Comparison of ENCODE assay signal across 20 cellular contexts in genomic region chr1:81894867-81895266, GRCh38.
DNase-seq lines count a peak whose midpoint lies in the region; TF ChIP-seq lines count a peak whose summit lies in the region.
"Had no signal": no experiment of that assay in that cellular context is flagged by ENCODE, and none has a peak within 500 bp of the region (broad histone marks: within the 10 kb centered on the region; RNA-seq: fewer than 3 reads in every experiment).

No MANE protein-coding gene starts in this region.

- no peaks in the 10 kb centered on the region for H3K36me3 Mint-ChIP-seq in MCF 10A (ENCODE audit: insufficient read depth, unreplicated experiment)
- H3K36me3 Mint-ChIP-seq: activated naive CD4-positive, alpha-beta T cell treated with anti-CD3 and anti-CD28 coated beads, Interleukin-2, amount 10 ng/mL, durations not matched to agents 7 days and 5 days; CD4-positive, alpha-beta memory T cell; WTC11 had no signal

- H3K4me3 ChIP-seq in breast epithelium (no peak overlapping the region), MM.1S (ENCODE audit: low read length) (no peak overlapping the region), ectodermal cell (ENCODE audit: insufficient read depth, low read depth, low read length) (no peak overlapping the region), colonic mucosa (no peak overlapping the region)
- H3K4me3 ChIP-seq: upper lobe of left lung had no signal

- no peaks in the 10 kb centered on the region for H3K9me2 ChIP-seq in MM.1S (replicated peaks; ENCODE audit: insufficient read depth, low read length)

- intact Hi-C loops in MCF 10A (cut with micrococcal nuclease) (no loop called here), breast epithelium (cut with DNase I; ENCODE audit: low total_unique reads) (no loop called here), colonic mucosa (cut with DNase I) (no loop called here)

- TF ChIP-seq POLR2A in breast epithelium (IDR thresholded peaks at IDR 0.05) = no peak

- peak; percentile 19 for DNase-seq in MCF 10A (ENCODE audit: unreplicated experiment)
- no peak for DNase-seq in breast epithelium (ENCODE audit: low spot score in 2 of 2)
- peak; percentile 87 for DNase-seq in MM.1S
- no peak for DNase-seq in colonic mucosa
- DNase-seq in NCI-H146 treated with DMSO at 0.1 percent for 48 hours (lab: John Stamatoyannopoulos, UW; ENCODE audit: unreplicated experiment) = no peak
- DNase-seq in substantia nigra (lab: John Stamatoyannopoulos, UW) = no peak
- no peak for DNase-seq in iPS-NIHi7 (ENCODE audit: extremely low spot score)
- DNase-seq: activated naive CD4-positive, alpha-beta T cell treated with anti-CD3 and anti-CD28 coated beads, Interleukin-2, amount 10 ng/mL, durations not matched to agents 7 days and 5 days; anterior cingulate cortex; caudate nucleus; CD4-positive, alpha-beta memory T cell; Karpas-422; NCI-H187; NCI-H69; Right ventricle myocardium superior; upper lobe of left lung had no signal

- H3K9me3 ChIP-seq in breast epithelium (no peaks in the 10 kb centered on the region), MM.1S (replicated peaks; ENCODE audit: insufficient read depth, low read length) (no peaks in the 10 kb centered on the region), ectodermal cell (ENCODE audit: control insufficient read depth, low read length) (no peaks in the 10 kb centered on the region), colonic mucosa (no peaks in the 10 kb centered on the region)
- H3K9me3 ChIP-seq: upper lobe of left lung had no signal

- H3K27me3 ChIP-seq in breast epithelium = no peaks in the 10 kb centered on the region
- H3K27me3 ChIP-seq in MM.1S (replicated peaks; ENCODE audit: insufficient read depth, low read length) = 0 out of 2 replicates have a peak, but pooled peaks cover 4% of the 10 kb centered on the region
- H3K27me3 ChIP-seq in ectodermal cell (ENCODE audit: control insufficient read depth, insufficient read depth, low read length, poor library complexity, severe bottlenecking) = no peaks in the 10 kb centered on the region
- H3K27me3 ChIP-seq in colonic mucosa = no peaks in the 10 kb centered on the region
- H3K27me3 ChIP-seq: upper lobe of left lung had no signal

- H3K9ac ChIP-seq in MM.1S (ENCODE audit: low read length) (no peak overlapping the region), colonic mucosa (ENCODE audit: low read depth in 2 of 2, low read length in 2 of 2) (no peak overlapping the region)

- no peak overlapping the region for H3K4me2 ChIP-seq in MM.1S (ENCODE audit: low read depth, low read length)

- H4K20me1 ChIP-seq in MM.1S (ENCODE audit: insufficient read depth, low read length) = no peaks in the 10 kb centered on the region

- POLR2A ChIA-PET in MCF 10A (lab: Yijun Ruan, JAX) = no interaction called here

- H3K36me3 ChIP-seq in breast epithelium = no peaks in the 10 kb centered on the region
- no peaks in the 10 kb centered on the region for H3K36me3 ChIP-seq in MM.1S (replicated peaks; ENCODE audit: insufficient read depth, low read length)
- H3K36me3 ChIP-seq in ectodermal cell (ENCODE audit: control insufficient read depth, insufficient read depth, low read length) = peaks cover 4% of the 10 kb centered on the region
- no peaks in the 10 kb centered on the region for H3K36me3 ChIP-seq in colonic mucosa
- H3K36me3 ChIP-seq: upper lobe of left lung had no signal

- no peak overlapping the region for H3K27ac ChIP-seq in breast epithelium
- no peak overlapping the region for H3K27ac ChIP-seq in MM.1S (ENCODE audit: low read length)
- H3K27ac ChIP-seq in ectodermal cell (ENCODE audit: insufficient read depth, low read depth, low read length, poor library complexity, severe bottlenecking) = peak overlapping the region; percentile 20
- H3K27ac ChIP-seq in colonic mucosa = no peak overlapping the region
- no peak overlapping the region for H3K27ac ChIP-seq in substantia nigra (ENCODE audit: low read depth, low read length, poor library complexity, severe bottlenecking)
- H3K27ac ChIP-seq: upper lobe of left lung had no signal

- no peak for TF ChIP-seq CTCF in MCF 10A (IDR thresholded peaks at IDR 0.05; ENCODE audit: unreplicated experiment)
- TF ChIP-seq CTCF in breast epithelium (IDR thresholded peaks at IDR 0.05) = no peak
- no peak for TF ChIP-seq CTCF in MM.1S (IDR thresholded peaks at IDR 0.05; ENCODE audit: low read length)
- TF ChIP-seq CTCF in colonic mucosa (IDR thresholded peaks at IDR 0.05) = no peak

- H3K4me3 Mint-ChIP-seq in MCF 10A (ENCODE audit: unreplicated experiment) = no peak overlapping the region
- H3K4me3 Mint-ChIP-seq: activated naive CD4-positive, alpha-beta T cell treated with anti-CD3 and anti-CD28 coated beads, Interleukin-2, amount 10 ng/mL, durations not matched to agents 7 days and 5 days; activated T-helper 1 cell treated with anti-CD3 and anti-CD28 coated beads, Interleukin-12 subunit alpha, Interleukin-12 subunit beta, Interleukin-2, Interleukin-4 antibody, amounts not matched to agents 30 ng/mL and 10 ng/mL and 1 ng/mL, durations not matched to agents 14 hours and 24 hours and 36 hours; CD4-positive, alpha-beta memory T cell; T-helper 2 cell treated with Interferon-gamma antibody and Interleukin-4, amounts not matched to agents 5 μg/mL and 100 μg/mL, for 36 hours; WTC11 had no signal

- H2AFZ ChIP-seq in MM.1S (ENCODE audit: low read length) = no peak overlapping the region

- no peaks in the 10 kb centered on the region for H3K79me2 ChIP-seq in MM.1S (ENCODE audit: low read length)

- no peaks in the 10 kb centered on the region for H3K4me1 Mint-ChIP-seq in MCF 10A (ENCODE audit: insufficient read depth, unreplicated experiment)
- H3K4me1 Mint-ChIP-seq: activated naive CD4-positive, alpha-beta T cell treated with anti-CD3 and anti-CD28 coated beads, Interleukin-2, amount 10 ng/mL, durations not matched to agents 7 days and 5 days; CD4-positive, alpha-beta memory T cell had no signal

- 96 to 98% methylated on average over 2 of the region's 2 CpGs for WGBS in ectodermal cell, 2 experiments

- H3K27ac Mint-ChIP-seq in MCF 10A (ENCODE audit: low read depth, unreplicated experiment) = no peak overlapping the region
- H3K27ac Mint-ChIP-seq: activated naive CD4-positive, alpha-beta T cell treated with anti-CD3 and anti-CD28 coated beads, Interleukin-2, amount 10 ng/mL, durations not matched to agents 7 days and 5 days; activated T-helper 1 cell treated with anti-CD3 and anti-CD28 coated beads, Interleukin-12 subunit alpha, Interleukin-12 subunit beta, Interleukin-2, Interleukin-4 antibody, amounts not matched to agents 30 ng/mL and 10 ng/mL and 1 ng/mL, durations not matched to agents 14 hours and 24 hours and 36 hours; CD4-positive, alpha-beta memory T cell; T-helper 2 cell treated with Interferon-gamma antibody and Interleukin-4, amounts not matched to agents 5 μg/mL and 100 μg/mL, for 36 hours had no signal

- H3K9me3 Mint-ChIP-seq in MCF 10A (ENCODE audit: unreplicated experiment) = no peaks in the 10 kb centered on the region
- H3K9me3 Mint-ChIP-seq: activated T-helper 1 cell treated with anti-CD3 and anti-CD28 coated beads, Interleukin-12 subunit alpha, Interleukin-12 subunit beta, Interleukin-2, Interleukin-4 antibody, amounts not matched to agents 30 ng/mL and 10 ng/mL and 1 ng/mL, durations not matched to agents 14 hours and 24 hours and 36 hours; T-helper 2 cell treated with Interferon-gamma antibody and Interleukin-4, amounts not matched to agents 5 μg/mL and 100 μg/mL, for 36 hours; WTC11 had no signal

- BruUV-seq in MCF 10A (replicated peaks; lab: Mats Ljungman, UMichigan) = no TSS peak

- no peaks in the 10 kb centered on the region for H3K27me3 Mint-ChIP-seq in MCF 10A (ENCODE audit: insufficient read depth, unreplicated experiment)
- H3K27me3 Mint-ChIP-seq: activated naive CD4-positive, alpha-beta T cell treated with anti-CD3 and anti-CD28 coated beads, Interleukin-2, amount 10 ng/mL, durations not matched to agents 7 days and 5 days; CD4-positive, alpha-beta memory T cell had no signal

- H3F3A ChIP-seq in MM.1S (ENCODE audit: insufficient read depth, low read length) = no peaks in the 10 kb centered on the region; the same call in 1 of the 2 replicates

- H3K4me1 ChIP-seq in breast epithelium (no peaks in the 10 kb centered on the region), MM.1S (ENCODE audit: low read length) (no peaks in the 10 kb centered on the region), ectodermal cell (ENCODE audit: control insufficient read depth, insufficient read depth, low read length) (peaks cover 14% of the 10 kb centered on the region), colonic mucosa (no peaks in the 10 kb centered on the region)

- CTCF ChIA-PET in MCF 10A (lab: Yijun Ruan, JAX) = no interaction called here

Comparison
In these comparisons a context has a peak if more than half of its experiments do, and no peak if none do; other contexts are left out.
1. DNase-seq: peak in MCF 10A (single experiment) and MM.1S (single experiment); none in breast epithelium (0 of 2), colonic mucosa (single experiment), NCI-H146 treated with DMSO at 0.1 percent for 48 hours (single experiment), substantia nigra (0 of 49) and iPS-NIHi7 (single experiment).